Comparison of ENCODE assay signal across 2 cellular contexts in the genomic region with DNA sequence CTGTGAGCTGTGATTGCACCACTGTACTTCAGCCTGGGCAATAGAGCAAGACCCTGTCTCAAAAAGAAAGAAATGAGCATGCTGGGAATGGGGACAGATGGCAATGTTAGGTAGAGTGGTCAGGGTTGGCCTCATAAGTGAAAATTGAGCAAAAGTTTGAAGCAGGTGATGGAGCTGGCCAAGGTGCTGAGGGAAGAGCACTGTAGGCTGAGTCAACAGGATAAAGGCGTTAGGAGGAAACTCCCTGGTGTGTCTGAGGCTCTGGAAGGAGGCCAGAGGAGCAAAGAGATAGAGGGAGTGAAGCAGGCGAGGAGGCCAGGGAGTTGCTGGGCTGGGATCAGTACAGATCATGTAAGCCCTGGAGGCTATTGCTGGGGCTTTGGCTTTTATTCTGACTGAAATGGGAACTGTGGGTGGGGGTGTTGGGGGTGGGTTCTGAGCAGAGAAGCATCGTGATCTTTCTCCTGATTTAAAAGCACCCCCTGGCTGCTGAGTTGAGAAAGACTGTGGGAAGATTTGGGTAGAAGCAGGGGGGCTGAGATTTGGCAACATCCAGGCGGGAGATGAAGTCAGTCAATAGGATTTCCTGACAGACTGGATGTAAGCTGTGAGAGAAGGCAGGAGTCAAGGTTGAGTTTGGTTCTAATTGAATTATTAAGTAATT.
TF ChIP-seq lines count a peak whose summit lies in the region.

No MANE protein-coding gene starts in this region.

TF ChIP-seq in HepG2, 621 proteins besides CTCF, POLR2A, EP300 and RAD21:
- TF ChIP-seq CHCHD3 (CRISPR knock-in tag; IDR thresholded peaks at IDR 0.05) (no peak), ZNF326 (CRISPR knock-in tag; IDR thresholded peaks at IDR 0.05; ENCODE audit: borderline replicate concordance) (no peak), ZNF30 (CRISPR knock-in tag; IDR thresholded peaks at IDR 0.05) (no peak), PAWR (CRISPR knock-in tag; IDR thresholded peaks at IDR 0.05; ENCODE audit: borderline replicate concordance) (no peak), TOPORS (CRISPR knock-in tag; IDR thresholded peaks at IDR 0.05) (no peak), HDAC1 (CRISPR knock-in tag; IDR thresholded peaks at IDR 0.05) (no peak), TBP (CRISPR knock-in tag; IDR thresholded peaks at IDR 0.05) (no peak), HNRNPL (IDR thresholded peaks at IDR 0.05; ENCODE audit: low read depth, low read length) (no peak), PLRG1 (conservative IDR thresholded peaks at IDR 0.05) (no peak), ZSCAN31 (CRISPR knock-in tag; IDR thresholded peaks at IDR 0.05; ENCODE audit: low read depth) (no peak), ERF (CRISPR knock-in tag; IDR thresholded peaks at IDR 0.05) (no peak), SP5 (CRISPR knock-in tag; IDR thresholded peaks at IDR 0.05; ENCODE audit: borderline replicate concordance, low read depth) (no peak), MIER2 (CRISPR knock-in tag; IDR thresholded peaks at IDR 0.05) (peak; percentile 63; the same call in 1 of the 2 replicates), SRSF9 (IDR thresholded peaks at IDR 0.05; ENCODE audit: borderline replicate concordance, insufficient read depth, low read depth, low read length, poor library complexity, severe bottlenecking) (no peak), FOXA3 (CRISPR knock-in tag; IDR thresholded peaks at IDR 0.05) (no peak), STAG1 (CRISPR knock-in tag; IDR thresholded peaks at IDR 0.05) (peak; percentile 24; the same call in 1 of the 2 replicates)
- TF ChIP-seq, protein P1, sequence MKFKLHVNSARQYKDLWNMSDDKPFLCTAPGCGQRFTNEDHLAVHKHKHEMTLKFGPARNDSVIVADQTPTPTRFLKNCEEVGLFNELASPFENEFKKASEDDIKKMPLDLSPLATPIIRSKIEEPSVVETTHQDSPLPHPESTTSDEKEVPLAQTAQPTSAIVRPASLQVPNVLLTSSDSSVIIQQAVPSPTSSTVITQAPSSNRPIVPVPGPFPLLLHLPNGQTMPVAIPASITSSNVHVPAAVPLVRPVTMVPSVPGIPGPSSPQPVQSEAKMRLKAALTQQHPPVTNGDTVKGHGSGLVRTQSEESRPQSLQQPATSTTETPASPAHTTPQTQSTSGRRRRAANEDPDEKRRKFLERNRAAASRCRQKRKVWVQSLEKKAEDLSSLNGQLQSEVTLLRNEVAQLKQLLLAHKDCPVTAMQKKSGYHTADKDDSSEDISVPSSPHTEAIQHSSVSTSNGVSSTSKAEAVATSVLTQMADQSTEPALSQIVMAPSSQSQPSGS (CRISPR knock-in tag; IDR thresholded peaks at IDR 0.05): no peak
- TF ChIP-seq, protein P2, sequence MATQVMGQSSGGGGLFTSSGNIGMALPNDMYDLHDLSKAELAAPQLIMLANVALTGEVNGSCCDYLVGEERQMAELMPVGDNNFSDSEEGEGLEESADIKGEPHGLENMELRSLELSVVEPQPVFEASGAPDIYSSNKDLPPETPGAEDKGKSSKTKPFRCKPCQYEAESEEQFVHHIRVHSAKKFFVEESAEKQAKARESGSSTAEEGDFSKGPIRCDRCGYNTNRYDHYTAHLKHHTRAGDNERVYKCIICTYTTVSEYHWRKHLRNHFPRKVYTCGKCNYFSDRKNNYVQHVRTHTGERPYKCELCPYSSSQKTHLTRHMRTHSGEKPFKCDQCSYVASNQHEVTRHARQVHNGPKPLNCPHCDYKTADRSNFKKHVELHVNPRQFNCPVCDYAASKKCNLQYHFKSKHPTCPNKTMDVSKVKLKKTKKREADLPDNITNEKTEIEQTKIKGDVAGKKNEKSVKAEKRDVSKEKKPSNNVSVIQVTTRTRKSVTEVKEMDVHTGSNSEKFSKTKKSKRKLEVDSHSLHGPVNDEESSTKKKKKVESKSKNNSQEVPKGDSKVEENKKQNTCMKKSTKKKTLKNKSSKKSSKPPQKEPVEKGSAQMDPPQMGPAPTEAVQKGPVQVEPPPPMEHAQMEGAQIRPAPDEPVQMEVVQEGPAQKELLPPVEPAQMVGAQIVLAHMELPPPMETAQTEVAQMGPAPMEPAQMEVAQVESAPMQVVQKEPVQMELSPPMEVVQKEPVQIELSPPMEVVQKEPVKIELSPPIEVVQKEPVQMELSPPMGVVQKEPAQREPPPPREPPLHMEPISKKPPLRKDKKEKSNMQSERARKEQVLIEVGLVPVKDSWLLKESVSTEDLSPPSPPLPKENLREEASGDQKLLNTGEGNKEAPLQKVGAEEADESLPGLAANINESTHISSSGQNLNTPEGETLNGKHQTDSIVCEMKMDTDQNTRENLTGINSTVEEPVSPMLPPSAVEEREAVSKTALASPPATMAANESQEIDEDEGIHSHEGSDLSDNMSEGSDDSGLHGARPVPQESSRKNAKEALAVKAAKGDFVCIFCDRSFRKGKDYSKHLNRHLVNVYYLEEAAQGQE (IDR thresholded peaks at IDR 0.05; ENCODE audit: borderline replicate concordance in 1 of 2, low read depth in 1 of 2, low read length in 2 of 2): peak in 1 of 2 experiments; percentile 78; a peak in 3 of 4 replicates
- TF ChIP-seq, protein P3, sequence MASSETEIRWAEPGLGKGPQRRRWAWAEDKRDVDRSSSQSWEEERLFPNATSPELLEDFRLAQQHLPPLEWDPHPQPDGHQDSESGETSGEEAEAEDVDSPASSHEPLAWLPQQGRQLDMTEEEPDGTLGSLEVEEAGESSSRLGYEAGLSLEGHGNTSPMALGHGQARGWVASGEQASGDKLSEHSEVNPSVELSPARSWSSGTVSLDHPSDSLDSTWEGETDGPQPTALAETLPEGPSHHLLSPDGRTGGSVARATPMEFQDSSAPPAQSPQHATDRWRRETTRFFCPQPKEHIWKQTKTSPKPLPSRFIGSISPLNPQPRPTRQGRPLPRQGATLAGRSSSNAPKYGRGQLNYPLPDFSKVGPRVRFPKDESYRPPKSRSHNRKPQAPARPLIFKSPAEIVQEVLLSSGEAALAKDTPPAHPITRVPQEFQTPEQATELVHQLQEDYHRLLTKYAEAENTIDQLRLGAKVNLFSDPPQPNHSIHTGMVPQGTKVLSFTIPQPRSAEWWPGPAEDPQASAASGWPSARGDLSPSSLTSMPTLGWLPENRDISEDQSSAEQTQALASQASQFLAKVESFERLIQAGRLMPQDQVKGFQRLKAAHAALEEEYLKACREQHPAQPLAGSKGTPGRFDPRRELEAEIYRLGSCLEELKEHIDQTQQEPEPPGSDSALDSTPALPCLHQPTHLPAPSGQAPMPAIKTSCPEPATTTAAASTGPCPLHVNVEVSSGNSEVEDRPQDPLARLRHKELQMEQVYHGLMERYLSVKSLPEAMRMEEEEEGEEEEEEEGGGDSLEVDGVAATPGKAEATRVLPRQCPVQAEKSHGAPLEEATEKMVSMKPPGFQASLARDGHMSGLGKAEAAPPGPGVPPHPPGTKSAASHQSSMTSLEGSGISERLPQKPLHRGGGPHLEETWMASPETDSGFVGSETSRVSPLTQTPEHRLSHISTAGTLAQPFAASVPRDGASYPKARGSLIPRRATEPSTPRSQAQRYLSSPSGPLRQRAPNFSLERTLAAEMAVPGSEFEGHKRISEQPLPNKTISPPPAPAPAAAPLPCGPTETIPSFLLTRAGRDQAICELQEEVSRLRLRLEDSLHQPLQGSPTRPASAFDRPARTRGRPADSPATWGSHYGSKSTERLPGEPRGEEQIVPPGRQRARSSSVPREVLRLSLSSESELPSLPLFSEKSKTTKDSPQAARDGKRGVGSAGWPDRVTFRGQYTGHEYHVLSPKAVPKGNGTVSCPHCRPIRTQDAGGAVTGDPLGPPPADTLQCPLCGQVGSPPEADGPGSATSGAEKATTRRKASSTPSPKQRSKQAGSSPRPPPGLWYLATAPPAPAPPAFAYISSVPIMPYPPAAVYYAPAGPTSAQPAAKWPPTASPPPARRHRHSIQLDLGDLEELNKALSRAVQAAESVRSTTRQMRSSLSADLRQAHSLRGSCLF (CRISPR knock-in tag; IDR thresholded peaks at IDR 0.05; ENCODE audit: borderline replicate concordance): no peak

TF ChIP-seq in PFSK-1, 5 proteins besides CTCF, POLR2A, EP300 and RAD21:
- no peak for TF ChIP-seq POLR2AphosphoS5 (IDR thresholded peaks at IDR 0.05; ENCODE audit: low read depth, low read length)
- TF ChIP-seq, protein P2 (IDR thresholded peaks at IDR 0.05; ENCODE audit: insufficient read depth in 1 of 2, low read depth in 2 of 2, low read length in 2 of 2): peak; percentile 84 to 94
TF ChIP-seq in PFSK-1: peak in this region for 1.
